8 cellular contexts compared by ENCODE assay signal in genomic region chr5:141618030-141618803, GRCh38. TPM values are rescaled to one million over a fixed set of nuclear protein-coding genes. Genes with fewer than 3 reads are reported as not detected.
A peak's percentile ranks its signal among the peaks of the same experiment; 100 is the strongest.
DNase-seq lines count a peak whose midpoint lies in the region; ATAC-seq, FAIRE-seq and TF ChIP-seq lines count a peak whose summit lies in the region.

No MANE protein-coding gene starts in this region.

- H3K4me1 Mint-ChIP-seq in activated naive CD4-positive, alpha-beta T cell treated with anti-CD3 and anti-CD28 coated beads for 36 hours (ENCODE audit: low read depth): peaks cover 58% of the 10 kb centered on the region

- no peaks in the 10 kb centered on the region for H3K9me3 Mint-ChIP-seq in activated naive CD4-positive, alpha-beta T cell treated with anti-CD3 and anti-CD28 coated beads for 36 hours

- no peaks in the 10 kb centered on the region for H3K4me1 ChIP-seq in prostate gland (replicated peaks)

- H3K36me3 ChIP-seq in prostate gland: peaks cover 0 to 7% of the 10 kb centered on the region in 2 donors

- H3K27me3 ChIP-seq in prostate gland (replicated peaks; ENCODE audit: insufficient read depth): no peaks in the 10 kb centered on the region

- ATAC-seq in GM19455 (IDR thresholded peaks at IDR 0.05; ENCODE audit: unreplicated experiment): peak; percentile 37
- peak; percentile 7 for ATAC-seq in HG03469 (IDR thresholded peaks at IDR 0.05; ENCODE audit: unreplicated experiment)
- peak; percentile 35 for ATAC-seq in Right ventricle myocardium superior (ENCODE audit: poor library complexity)

- peak overlapping the region; percentile 99 for H3K27ac Mint-ChIP-seq in activated naive CD4-positive, alpha-beta T cell treated with anti-CD3 and anti-CD28 coated beads for 36 hours

- in situ Hi-C loops in Caki2 (cut with HindIII; ENCODE audit: low pct_unique_long_range_greater_than_20kb, low sequenced_read_pairs): no loop called here

- no peak for TF ChIP-seq POLR2A in prostate gland (IDR thresholded peaks at IDR 0.05)

- peaks cover 18% of the 10 kb centered on the region for H3K36me3 Mint-ChIP-seq in activated naive CD4-positive, alpha-beta T cell treated with anti-CD3 and anti-CD28 coated beads for 36 hours (ENCODE audit: low read depth)

- H3K9me3 ChIP-seq in prostate gland: no peaks in the 10 kb centered on the region

- H3K27ac ChIP-seq in prostate gland: peak overlapping the region; percentile 93 to 94

- intact Hi-C loops in activated naive CD4-positive, alpha-beta T cell treated with anti-CD3 and anti-CD28 coated beads for 36 hours (cut with micrococcal nuclease): loop anchor here (5.0 to 10.0 kb wide), 7 partner anchors 96 to 1503 kb away; partner anchors contain the start of genes ANKHD1, APBB3, IK and NDUFA2
- intact Hi-C loops in Right ventricle myocardium superior (cut with DNase I): no loop called here
- intact Hi-C loops in prostate gland (cut with DNase I): no loop called here

- TF ChIP-seq CTCF in prostate gland (IDR thresholded peaks at IDR 0.05): no peak

- DNase-seq in Caki2 (ENCODE audit: low read depth) (peak; percentile 65), RCC 7860 (ENCODE audit: low spot score) (peak; percentile 31), Right ventricle myocardium superior (peak; percentile 57), prostate gland (ENCODE audit: low spot score) (peak; percentile 60), dedifferentiated amniotic fluid mesenchymal stem cell (ENCODE audit: extremely low spot score) (no peak)
- peak; percentile 79 for DNase-seq in activated naive CD4-positive, alpha-beta T cell treated with anti-CD3 and anti-CD28 coated beads for 36 hours

- CTCF ChIA-PET in activated naive CD4-positive, alpha-beta T cell treated with anti-CD3 and anti-CD28 coated beads for 36 hours (lab: Charles Lee): interaction anchor here (0.9 to 8.5 kb wide), 18 partner anchors 9 to 84 kb away, joined by 3 to 197 read pairs (median 10); partner anchors contain the start of genes HDAC3 and RELL2

- H3K4me3 Mint-ChIP-seq in activated naive CD4-positive, alpha-beta T cell treated with anti-CD3 and anti-CD28 coated beads for 36 hours: peak overlapping the region; percentile 98

- H3K27me3 Mint-ChIP-seq in activated naive CD4-positive, alpha-beta T cell treated with anti-CD3 and anti-CD28 coated beads for 36 hours (ENCODE audit: low read depth): no peaks in the 10 kb centered on the region

- H3K4me3 ChIP-seq in prostate gland: peak overlapping the region; percentile 92 to 96

- no peak for FAIRE-seq in RCC 7860 (lab: Jason Lieb, UNC)

- under 1% methylated on average over 33 of the region's 36 CpGs for WGBS in prostate gland

RNA-seq across cellular contexts. Expression of gene DIAPH1, which starts 0.6 kb away (rescaled TPM):
- total RNA-seq in Caki2 (2014; rRNA removed; shearing (Covaris generic); ENCODE audit: low replicate concordance): 17.0 and 43.6 TPM in 2 replicates
- 100 to 1,000 TPM; 165 to 169 TPM for total RNA-seq in activated naive CD4-positive, alpha-beta T cell treated with anti-CD3 and anti-CD28 coated beads for 36 hours
- total RNA-seq in Right ventricle myocardium superior: 32.0 TPM
- 10 to 100 TPM; 34.8 to 57.7 TPM for total RNA-seq in prostate gland

RNA-seq across cellular contexts. Expression of gene HDAC3, which starts 18.4 kb away (rescaled TPM):
- 89.9 and 114 TPM in 2 replicates for total RNA-seq in Caki2 (2014; rRNA removed; shearing (Covaris generic); ENCODE audit: low replicate concordance)
- 10 to 100 TPM; 52.1 to 55.6 TPM for total RNA-seq in activated naive CD4-positive, alpha-beta T cell treated with anti-CD3 and anti-CD28 coated beads for 36 hours
- total RNA-seq in Right ventricle myocardium superior (29.1 TPM), prostate gland (10 to 100 TPM; 54.9 to 74.6 TPM)

RNA-seq across cellular contexts. Expression of gene RELL2, which starts 18.6 kb away (rescaled TPM):
- total RNA-seq in Caki2 (2014; rRNA removed; shearing (Covaris generic); ENCODE audit: low replicate concordance): 2.6 and 2.7 TPM in 2 replicates
- total RNA-seq in activated naive CD4-positive, alpha-beta T cell treated with anti-CD3 and anti-CD28 coated beads for 36 hours: 10 to 100 TPM; 20.9 to 21.1 TPM
- total RNA-seq in Right ventricle myocardium superior: 0.86 TPM
- 1 to 10 TPM; 3.9 to 7.2 TPM for total RNA-seq in prostate gland

RNA-seq across cellular contexts. Expression of gene FCHSD1, which starts 33.0 kb away (rescaled TPM):
- 19.7 and 23.2 TPM in 2 replicates for total RNA-seq in Caki2 (2014; rRNA removed; shearing (Covaris generic); ENCODE audit: low replicate concordance)
- 10 to 100 TPM; 28.9 to 29.6 TPM for total RNA-seq in activated naive CD4-positive, alpha-beta T cell treated with anti-CD3 and anti-CD28 coated beads for 36 hours
- total RNA-seq in Right ventricle myocardium superior: 2.6 TPM
- 10 to 100 TPM; 24.9 to 30.2 TPM for total RNA-seq in prostate gland
